1 cellular context compared by ENCODE assay signal in the genomic region with DNA sequence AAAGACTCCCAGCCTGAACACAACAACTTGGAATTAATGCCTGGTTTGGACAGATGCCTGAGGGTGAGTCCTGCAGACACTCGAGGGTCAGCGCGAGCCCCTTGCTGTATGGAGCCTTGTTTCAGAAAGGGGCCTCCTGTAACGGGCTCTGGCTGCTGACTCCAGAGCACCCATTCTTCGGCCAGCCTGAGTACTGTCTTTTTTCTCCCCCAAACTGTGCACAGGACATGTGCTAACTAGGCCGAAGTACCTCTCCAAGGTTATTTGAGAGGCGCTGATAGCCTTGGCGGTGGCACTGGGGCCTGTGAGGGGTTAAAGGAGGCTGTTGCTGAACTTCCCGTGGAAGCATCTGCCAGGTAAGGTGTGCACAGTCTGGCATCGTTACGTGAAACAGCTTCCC.
TF ChIP-seq lines count a peak whose summit lies in the region.

No MANE protein-coding gene starts in this region.

TF ChIP-seq in GM23338, 12 proteins besides CTCF, POLR2A, EP300 and RAD21 (continued from another document):
- TF ChIP-seq, protein P1, sequence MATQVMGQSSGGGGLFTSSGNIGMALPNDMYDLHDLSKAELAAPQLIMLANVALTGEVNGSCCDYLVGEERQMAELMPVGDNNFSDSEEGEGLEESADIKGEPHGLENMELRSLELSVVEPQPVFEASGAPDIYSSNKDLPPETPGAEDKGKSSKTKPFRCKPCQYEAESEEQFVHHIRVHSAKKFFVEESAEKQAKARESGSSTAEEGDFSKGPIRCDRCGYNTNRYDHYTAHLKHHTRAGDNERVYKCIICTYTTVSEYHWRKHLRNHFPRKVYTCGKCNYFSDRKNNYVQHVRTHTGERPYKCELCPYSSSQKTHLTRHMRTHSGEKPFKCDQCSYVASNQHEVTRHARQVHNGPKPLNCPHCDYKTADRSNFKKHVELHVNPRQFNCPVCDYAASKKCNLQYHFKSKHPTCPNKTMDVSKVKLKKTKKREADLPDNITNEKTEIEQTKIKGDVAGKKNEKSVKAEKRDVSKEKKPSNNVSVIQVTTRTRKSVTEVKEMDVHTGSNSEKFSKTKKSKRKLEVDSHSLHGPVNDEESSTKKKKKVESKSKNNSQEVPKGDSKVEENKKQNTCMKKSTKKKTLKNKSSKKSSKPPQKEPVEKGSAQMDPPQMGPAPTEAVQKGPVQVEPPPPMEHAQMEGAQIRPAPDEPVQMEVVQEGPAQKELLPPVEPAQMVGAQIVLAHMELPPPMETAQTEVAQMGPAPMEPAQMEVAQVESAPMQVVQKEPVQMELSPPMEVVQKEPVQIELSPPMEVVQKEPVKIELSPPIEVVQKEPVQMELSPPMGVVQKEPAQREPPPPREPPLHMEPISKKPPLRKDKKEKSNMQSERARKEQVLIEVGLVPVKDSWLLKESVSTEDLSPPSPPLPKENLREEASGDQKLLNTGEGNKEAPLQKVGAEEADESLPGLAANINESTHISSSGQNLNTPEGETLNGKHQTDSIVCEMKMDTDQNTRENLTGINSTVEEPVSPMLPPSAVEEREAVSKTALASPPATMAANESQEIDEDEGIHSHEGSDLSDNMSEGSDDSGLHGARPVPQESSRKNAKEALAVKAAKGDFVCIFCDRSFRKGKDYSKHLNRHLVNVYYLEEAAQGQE (IDR thresholded peaks at IDR 0.05; ENCODE audit: unreplicated experiment), result no peak
- no peak for TF ChIP-seq EZH2phosphoT487 (IDR thresholded peaks at IDR 0.05; ENCODE audit: unreplicated experiment)
- TF ChIP-seq, protein P2, sequence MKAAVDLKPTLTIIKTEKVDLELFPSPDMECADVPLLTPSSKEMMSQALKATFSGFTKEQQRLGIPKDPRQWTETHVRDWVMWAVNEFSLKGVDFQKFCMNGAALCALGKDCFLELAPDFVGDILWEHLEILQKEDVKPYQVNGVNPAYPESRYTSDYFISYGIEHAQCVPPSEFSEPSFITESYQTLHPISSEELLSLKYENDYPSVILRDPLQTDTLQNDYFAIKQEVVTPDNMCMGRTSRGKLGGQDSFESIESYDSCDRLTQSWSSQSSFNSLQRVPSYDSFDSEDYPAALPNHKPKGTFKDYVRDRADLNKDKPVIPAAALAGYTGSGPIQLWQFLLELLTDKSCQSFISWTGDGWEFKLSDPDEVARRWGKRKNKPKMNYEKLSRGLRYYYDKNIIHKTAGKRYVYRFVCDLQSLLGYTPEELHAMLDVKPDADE (IDR thresholded peaks at IDR 0.05), result no peak
- no peak for TF ChIP-seq EZH2 (IDR thresholded peaks at IDR 0.05; ENCODE audit: low read depth, unreplicated experiment)
- no peak for TF ChIP-seq CREB1 (CRISPR knock-in tag; IDR thresholded peaks at IDR 0.05; ENCODE audit: low read depth)
- no peak for TF ChIP-seq JUNB (IDR thresholded peaks at IDR 0.05; ENCODE audit: unreplicated experiment)
- TF ChIP-seq, protein P3, sequence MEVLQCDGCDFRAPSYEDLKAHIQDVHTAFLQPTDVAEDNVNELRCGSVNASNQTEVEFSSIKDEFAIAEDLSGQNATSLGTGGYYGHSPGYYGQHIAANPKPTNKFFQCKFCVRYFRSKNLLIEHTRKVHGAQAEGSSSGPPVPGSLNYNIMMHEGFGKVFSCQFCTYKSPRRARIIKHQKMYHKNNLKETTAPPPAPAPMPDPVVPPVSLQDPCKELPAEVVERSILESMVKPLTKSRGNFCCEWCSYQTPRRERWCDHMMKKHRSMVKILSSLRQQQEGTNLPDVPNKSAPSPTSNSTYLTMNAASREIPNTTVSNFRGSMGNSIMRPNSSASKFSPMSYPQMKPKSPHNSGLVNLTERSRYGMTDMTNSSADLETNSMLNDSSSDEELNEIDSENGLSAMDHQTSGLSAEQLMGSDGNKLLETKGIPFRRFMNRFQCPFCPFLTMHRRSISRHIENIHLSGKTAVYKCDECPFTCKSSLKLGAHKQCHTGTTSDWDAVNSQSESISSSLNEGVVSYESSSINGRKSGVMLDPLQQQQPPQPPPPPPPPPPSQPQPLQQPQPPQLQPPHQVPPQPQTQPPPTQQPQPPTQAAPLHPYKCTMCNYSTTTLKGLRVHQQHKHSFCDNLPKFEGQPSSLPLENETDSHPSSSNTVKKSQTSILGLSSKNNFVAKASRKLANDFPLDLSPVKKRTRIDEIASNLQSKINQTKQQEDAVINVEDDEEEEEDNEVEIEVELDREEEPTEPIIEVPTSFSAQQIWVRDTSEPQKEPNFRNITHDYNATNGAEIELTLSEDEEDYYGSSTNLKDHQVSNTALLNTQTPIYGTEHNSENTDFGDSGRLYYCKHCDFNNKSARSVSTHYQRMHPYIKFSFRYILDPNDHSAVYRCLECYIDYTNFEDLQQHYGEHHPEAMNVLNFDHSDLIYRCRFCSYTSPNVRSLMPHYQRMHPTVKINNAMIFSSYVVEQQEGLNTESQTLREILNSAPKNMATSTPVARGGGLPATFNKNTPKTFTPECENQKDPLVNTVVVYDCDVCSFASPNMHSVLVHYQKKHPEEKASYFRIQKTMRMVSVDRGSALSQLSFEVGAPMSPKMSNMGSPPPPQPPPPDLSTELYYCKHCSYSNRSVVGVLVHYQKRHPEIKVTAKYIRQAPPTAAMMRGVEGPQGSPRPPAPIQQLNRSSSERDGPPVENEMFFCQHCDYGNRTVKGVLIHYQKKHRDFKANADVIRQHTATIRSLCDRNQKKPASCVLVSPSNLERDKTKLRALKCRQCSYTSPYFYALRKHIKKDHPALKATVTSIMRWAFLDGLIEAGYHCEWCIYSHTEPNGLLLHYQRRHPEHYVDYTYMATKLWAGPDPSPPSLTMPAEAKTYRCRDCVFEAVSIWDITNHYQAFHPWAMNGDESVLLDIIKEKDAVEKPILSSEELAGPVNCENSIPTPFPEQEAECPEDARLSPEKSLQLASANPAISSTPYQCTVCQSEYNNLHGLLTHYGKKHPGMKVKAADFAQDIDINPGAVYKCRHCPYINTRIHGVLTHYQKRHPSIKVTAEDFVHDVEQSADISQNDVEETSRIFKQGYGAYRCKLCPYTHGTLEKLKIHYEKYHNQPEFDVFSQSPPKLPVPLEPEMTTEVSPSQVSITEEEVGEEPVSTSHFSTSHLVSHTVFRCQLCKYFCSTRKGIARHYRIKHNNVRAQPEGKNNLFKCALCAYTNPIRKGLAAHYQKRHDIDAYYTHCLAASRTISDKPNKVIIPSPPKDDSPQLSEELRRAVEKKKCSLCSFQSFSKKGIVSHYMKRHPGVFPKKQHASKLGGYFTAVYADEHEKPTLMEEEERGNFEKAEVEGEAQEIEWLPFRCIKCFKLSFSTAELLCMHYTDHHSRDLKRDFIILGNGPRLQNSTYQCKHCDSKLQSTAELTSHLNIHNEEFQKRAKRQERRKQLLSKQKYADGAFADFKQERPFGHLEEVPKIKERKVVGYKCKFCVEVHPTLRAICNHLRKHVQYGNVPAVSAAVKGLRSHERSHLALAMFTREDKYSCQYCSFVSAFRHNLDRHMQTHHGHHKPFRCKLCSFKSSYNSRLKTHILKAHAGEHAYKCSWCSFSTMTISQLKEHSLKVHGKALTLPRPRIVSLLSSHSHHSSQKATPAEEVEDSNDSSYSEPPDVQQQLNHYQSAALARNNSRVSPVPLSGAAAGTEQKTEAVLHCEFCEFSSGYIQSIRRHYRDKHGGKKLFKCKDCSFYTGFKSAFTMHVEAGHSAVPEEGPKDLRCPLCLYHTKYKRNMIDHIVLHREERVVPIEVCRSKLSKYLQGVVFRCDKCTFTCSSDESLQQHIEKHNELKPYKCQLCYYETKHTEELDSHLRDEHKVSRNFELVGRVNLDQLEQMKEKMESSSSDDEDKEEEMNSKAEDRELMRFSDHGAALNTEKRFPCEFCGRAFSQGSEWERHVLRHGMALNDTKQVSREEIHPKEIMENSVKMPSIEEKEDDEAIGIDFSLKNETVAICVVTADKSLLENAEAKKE (CRISPR knock-in tag; IDR thresholded peaks at IDR 0.05), result no peak
TF ChIP-seq in GM23338: peak in this region for 0.
